ENCODE assay signal across 19 cellular contexts in genomic region chr18:24446453-24446852, GRCh38. TPM values are rescaled to one million over a fixed set of nuclear protein-coding genes. Genes with fewer than 3 reads are reported as not detected.
DNase-seq lines count a peak whose midpoint lies in the region; ATAC-seq and FAIRE-seq lines count a peak whose summit lies in the region.
"Had no signal": no experiment of that assay in that cellular context is flagged by ENCODE, and none has a peak within 500 bp of the region (broad histone marks: within the 10 kb centered on the region; RNA-seq: fewer than 3 reads in every experiment).

No MANE protein-coding gene starts in this region.

- FAIRE-seq in GM18507 (lab: Jason Lieb, UNC) = peak; percentile 65

- DNase-seq in GM18507 (ENCODE audit: extremely low spot score, insufficient read length, low read depth) (no peak), superior temporal gyrus (ENCODE audit: extremely low spot score) (no peak), left lobe of liver (ENCODE audit: low spot score) (no peak)
- DNase-seq in NK-92 treated with Interleukin-12 subunit alpha and Interleukin-12 subunit beta, amount 100 ng/mL, for 24 hours (lab: John Stamatoyannopoulos, UW) = no peak
- DNase-seq: activated CD4-positive, alpha-beta T cell treated with anti-CD3 and anti-CD28 coated beads for 1 hour; activated CD8-positive, alpha-beta memory T cell treated with anti-CD3 and anti-CD28 coated beads, Interleukin-2, amount 50 U/mL, for 48 hours; brain microvascular endothelial cell; Caco-2; esophagus squamous epithelium; H9; head of caudate nucleus; stimulated activated CD4-positive, alpha-beta T cell treated with anti-CD3 and anti-CD28 coated beads, Interleukin-4, amount 100 ng/mL, for 24 hours; upper lobe of right lung had no signal

- peak; percentile 50 for ATAC-seq in GM19463 (IDR thresholded peaks at IDR 0.05; ENCODE audit: unreplicated experiment)
- peak; percentile 62 for ATAC-seq in HG02759 (IDR thresholded peaks at IDR 0.05; ENCODE audit: unreplicated experiment)
- ATAC-seq in HG03520 (IDR thresholded peaks at IDR 0.05; ENCODE audit: unreplicated experiment) = peak; percentile 71
- no peak for ATAC-seq in GM19328 (IDR thresholded peaks at IDR 0.05; ENCODE audit: unreplicated experiment)
- no peak for ATAC-seq in left lobe of liver
- ATAC-seq: sciatic nerve, upper lobe of right lung had no signal

RNA-seq across cellular contexts. Expression of gene HRH4, which starts 14.0 kb away (rescaled TPM):
- 0.15 TPM for total RNA-seq in left lobe of liver
- total RNA-seq: Caco-2, dermis microvascular lymphatic vessel endothelial cell, H9 had no signal

RNA-seq across cellular contexts. Expression of gene IMPACT, which starts 20.0 kb away (rescaled TPM):
- 14.8 TPM for total RNA-seq in left lobe of liver

RNA-seq across cellular contexts. Expression of gene OSBPL1A, which starts 48.8 kb away (rescaled TPM):
- 5.5 TPM for total RNA-seq in left lobe of liver

Comparison
In these comparisons a context has a peak if more than half of its experiments do, and no peak if none do; other contexts are left out.
1. ATAC-seq: peak in GM19463 (single experiment), HG02759 (single experiment) and HG03520 (single experiment); none in GM19328 (single experiment) and left lobe of liver (single experiment).